12 cellular contexts compared by ENCODE assay signal in the genomic region with DNA sequence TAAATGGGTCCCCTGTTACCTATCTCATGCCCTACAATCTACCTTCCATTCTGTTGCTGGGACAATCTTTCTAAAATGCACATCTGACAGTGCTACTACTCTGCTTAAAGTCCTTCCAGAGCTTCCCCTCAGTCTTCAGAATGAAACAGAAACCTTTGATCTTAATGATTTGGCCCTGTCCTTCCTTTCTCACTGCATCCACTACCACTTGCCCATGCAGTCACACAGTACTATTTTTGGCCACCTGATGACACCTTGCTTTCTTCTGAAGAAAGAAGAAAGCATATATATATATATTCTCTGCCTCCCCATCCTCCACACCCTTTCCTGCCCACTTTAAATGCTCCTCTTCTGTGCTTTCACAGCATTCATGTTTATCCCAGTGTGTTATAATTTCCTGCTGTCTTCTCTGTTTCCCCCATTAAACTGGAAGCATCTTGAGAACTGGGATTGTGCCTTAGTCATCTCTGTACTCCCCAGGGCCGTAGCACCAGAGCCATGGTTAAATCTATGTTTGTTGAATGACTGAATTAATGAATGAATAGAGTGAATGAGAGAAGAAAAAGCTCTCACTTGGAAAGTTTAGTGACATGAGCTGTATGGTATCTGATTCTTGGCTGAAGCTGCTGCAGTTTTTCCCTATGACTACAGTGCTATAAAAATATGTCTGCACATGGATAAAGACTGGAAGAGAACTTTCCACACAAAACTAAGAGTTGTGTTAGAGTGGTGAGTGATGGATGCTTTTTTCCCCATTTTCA. TPM values are rescaled to one million over a fixed set of nuclear protein-coding genes. Genes with fewer than 3 reads are reported as not detected.
DNase-seq lines count a peak whose midpoint lies in the region; ATAC-seq, FAIRE-seq and TF ChIP-seq lines count a peak whose summit lies in the region.
"Had no signal": no experiment of that assay in that cellular context is flagged by ENCODE, and none has a peak within 500 bp of the region (broad histone marks: within the 10 kb centered on the region; RNA-seq: fewer than 3 reads in every experiment).

No MANE protein-coding gene starts in this region.

- no peak for FAIRE-seq in frontal cortex (lab: Jason Lieb, UNC)

- H3K36me3 ChIP-seq in sigmoid colon: no peaks in the 10 kb centered on the region

- WGBS in sigmoid colon, 2 donors: 62 to 89% methylated on average over 1 of the region's 1 CpG

- H3K27ac Mint-ChIP-seq in activated naive CD4-positive, alpha-beta T cell treated with anti-CD3 and anti-CD28 coated beads, Interleukin-2, amount 50 U/mL, for 72 hours: no peak overlapping the region
- H3K27ac Mint-ChIP-seq: activated CD4-positive, alpha-beta memory T cell treated with anti-CD3 and anti-CD28 coated beads, Interleukin-2, amount 10 ng/mL, durations not matched to agents 7 days and 5 days; CD14-positive monocyte had no signal

- no peak for TF ChIP-seq CTCF in sigmoid colon (IDR thresholded peaks at IDR 0.05)

- no peaks in the 10 kb centered on the region for H3K9me3 ChIP-seq in sigmoid colon

- peaks cover 0 to 9% (median 0%) of the 10 kb centered on the region in 4 donors for H3K4me1 ChIP-seq in sigmoid colon

- H3K27ac ChIP-seq in sigmoid colon: peak overlapping the region in 1 of 4 donors; percentile 20

- no peaks in the 10 kb centered on the region for H3K9me3 Mint-ChIP-seq in activated naive CD4-positive, alpha-beta T cell treated with anti-CD3 and anti-CD28 coated beads, Interleukin-2, amount 50 U/mL, for 72 hours
- H3K9me3 Mint-ChIP-seq: activated CD4-positive, alpha-beta memory T cell treated with anti-CD3 and anti-CD28 coated beads, Interleukin-2, amount 10 ng/mL, durations not matched to agents 7 days and 5 days; CD14-positive monocyte had no signal

- H3K4me3 ChIP-seq in sigmoid colon: no peak overlapping the region

- TF ChIP-seq EP300 in sigmoid colon (IDR thresholded peaks at IDR 0.05): no peak

- no peaks in the 10 kb centered on the region for H3K36me3 Mint-ChIP-seq in activated naive CD4-positive, alpha-beta T cell treated with anti-CD3 and anti-CD28 coated beads, Interleukin-2, amount 50 U/mL, for 72 hours
- H3K36me3 Mint-ChIP-seq: CD14-positive monocyte had no signal

- ATAC-seq in GM19452 (IDR thresholded peaks at IDR 0.05; ENCODE audit: unreplicated experiment) (peak; percentile 86), HG03060 (IDR thresholded peaks at IDR 0.05; ENCODE audit: low read depth, unreplicated experiment) (peak; percentile 73)
- no peak for ATAC-seq in activated naive CD4-positive, alpha-beta T cell treated with anti-CD3 and anti-CD28 coated beads, Interleukin-2, amount 50 U/mL, for 72 hours

- intact Hi-C loops in sigmoid colon (cut with DNase I): no loop called here

- H3K27me3 ChIP-seq in sigmoid colon: no peaks in the 10 kb centered on the region

- DNase-seq in EH (ENCODE audit: low read depth) (peak; percentile 85), amniotic epithelial cell (ENCODE audit: low read depth) (peak; percentile 48), frontal cortex (ENCODE audit: low spot score in 2 of 2) (no peak), sigmoid colon (no peak), NCI-H2171 (lab: John Stamatoyannopoulos, UW) (no peak)
- DNase-seq in activated naive CD4-positive, alpha-beta T cell treated with anti-CD3 and anti-CD28 coated beads, Interleukin-2, amount 50 U/mL, for 72 hours (ENCODE audit: low spot score in 2 of 2): no peak
- DNase-seq: activated CD4-positive, alpha-beta memory T cell treated with anti-CD3 and anti-CD28 coated beads, Interleukin-2, amount 10 ng/mL, durations not matched to agents 7 days and 5 days; NCI-H526 treated with DMSO at 0.1 percent for 48 hours had no signal

- TF ChIP-seq POLR2A in sigmoid colon (IDR thresholded peaks at IDR 0.05): no peak

RNA-seq across cellular contexts. Expression of gene RTL9, which starts 56.2 kb away (rescaled TPM):
- under 1 TPM in 1 of 2 donors, not detected in 1; 0.04 TPM for total RNA-seq in activated naive CD4-positive, alpha-beta T cell treated with anti-CD3 and anti-CD28 coated beads, Interleukin-2, amount 50 U/mL, for 72 hours
- total RNA-seq in frontal cortex (under 0.01 TPM), sigmoid colon (under 1 TPM in 2 of 4 donors, not detected in 2; under 0.01 to 0.28 TPM)
- polyA plus RNA-seq in sigmoid colon: under 1 TPM in 1 of 3 donors, not detected in 2; 0.03 TPM
- total RNA-seq: activated CD4-positive, alpha-beta memory T cell treated with anti-CD3 and anti-CD28 coated beads, Interleukin-2, amount 10 ng/mL, durations not matched to agents 7 days and 5 days; dermis microvascular lymphatic vessel endothelial cell had no signal
- polyA plus RNA-seq: CD14-positive monocyte had no signal

Comparison
In these comparisons a context has a peak if more than half of its experiments do, and no peak if none do; other contexts are left out.
1. DNase-seq: peak in EH (single experiment) and amniotic epithelial cell (single experiment); none in activated naive CD4-positive, alpha-beta T cell treated with anti-CD3 and anti-CD28 coated beads, Interleukin-2, amount 50 U/mL, for 72 hours (0 of 2), frontal cortex (0 of 2), sigmoid colon (single experiment) and NCI-H2171 (single experiment).
2. ATAC-seq: peak in GM19452 (single experiment) and HG03060 (single experiment); none in activated naive CD4-positive, alpha-beta T cell treated with anti-CD3 and anti-CD28 coated beads, Interleukin-2, amount 50 U/mL, for 72 hours (0 of 2).